27 cellular contexts compared by ENCODE assay signal in the genomic region with DNA sequence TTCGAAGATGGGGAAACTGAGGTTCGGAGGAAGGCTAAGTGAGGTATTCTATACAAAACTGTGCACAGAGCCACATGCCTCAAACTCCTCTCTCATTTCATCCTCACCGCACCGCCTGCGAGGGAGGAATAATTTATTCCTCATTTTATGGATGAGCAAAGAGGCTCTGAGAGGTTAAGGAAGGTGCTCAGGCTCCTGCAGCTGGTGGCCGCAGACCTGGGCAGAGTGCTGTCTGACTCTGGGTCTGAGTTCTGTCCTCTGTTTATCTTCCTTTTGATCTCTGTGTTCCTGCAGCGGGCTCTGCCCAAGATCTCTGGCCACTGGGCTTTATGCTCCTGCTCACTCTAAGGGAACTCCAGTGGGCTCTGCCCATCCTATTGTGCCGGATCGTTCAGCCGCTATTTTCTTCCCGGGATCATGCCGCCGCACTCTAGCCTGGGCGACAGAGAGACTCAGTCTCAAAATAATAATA.
"Had no signal": no experiment of that assay in that cellular context is flagged by ENCODE, and none has a peak within 500 bp of the region (broad histone marks: within the 10 kb centered on the region; RNA-seq: fewer than 3 reads in every experiment).

No MANE protein-coding gene starts in this region.

- H3K27ac Mint-ChIP-seq: activated CD4-positive, alpha-beta T cell treated with anti-CD3 and anti-CD28 coated beads, Interleukin-2, amount 10 ng/mL, durations not matched to agents 7 days and 5 days; activated CD8-positive, alpha-beta T cell treated with anti-CD3 and anti-CD28 coated beads for 36 hours; activated naive CD8-positive, alpha-beta T cell; activated T-helper 17 cell treated with anti-CD3 and anti-CD28 coated beads, Interleukin-2, amount 50 U/mL, for 72 hours; effector memory CD8-positive, alpha-beta T cell had no signal

- H3K9me3 ChIP-seq: esophagus muscularis mucosa, gastrocnemius medialis, heart left ventricle had no signal

- H3K4me1 Mint-ChIP-seq: activated CD4-positive, alpha-beta T cell treated with anti-CD3 and anti-CD28 coated beads, Interleukin-2, amount 10 ng/mL, durations not matched to agents 7 days and 5 days had no signal

- H3K27me3 Mint-ChIP-seq: activated CD4-positive, alpha-beta T cell treated with anti-CD3 and anti-CD28 coated beads, Interleukin-2, amount 10 ng/mL, durations not matched to agents 7 days and 5 days; activated CD8-positive, alpha-beta T cell treated with anti-CD3 and anti-CD28 coated beads for 36 hours; activated naive CD8-positive, alpha-beta T cell; activated T-helper 17 cell treated with anti-CD3 and anti-CD28 coated beads, Interleukin-2, amount 50 U/mL, for 72 hours; effector memory CD8-positive, alpha-beta T cell had no signal

- ATAC-seq: activated CD8-positive, alpha-beta T cell treated with anti-CD3 and anti-CD28 coated beads for 36 hours; activated T-cell treated with anti-CD3 and anti-CD28 coated beads, Interleukin-2, amount 50 U/mL, for 4 hours; activated T-helper 17 cell treated with anti-CD3 and anti-CD28 coated beads, Interleukin-2, amount 50 U/mL, for 72 hours; effector memory CD8-positive, alpha-beta T cell; gastrocnemius medialis had no signal

- DNase-seq: activated CD4-positive, alpha-beta T cell treated with anti-CD3 and anti-CD28 coated beads for 1 hour; activated CD4-positive, alpha-beta T cell treated with anti-CD3 and anti-CD28 coated beads for 4 hours; activated CD4-positive, alpha-beta T cell treated with anti-CD3 and anti-CD28 coated beads, Interleukin-2, amount 10 ng/mL, durations not matched to agents 7 days and 5 days; activated CD4-positive, alpha-beta T cell treated with anti-CD3 and anti-CD28 coated beads, Interleukin-2, amount 50 U/mL, for 48 hours; activated CD8-positive, alpha-beta memory T cell treated with anti-CD3 and anti-CD28 coated beads for 24 hours; activated CD8-positive, alpha-beta T cell treated with anti-CD3 and anti-CD28 coated beads for 36 hours; activated effector memory CD4-positive, alpha-beta T cell treated with Interleukin-2 at 50 U/mL for 16 hours; activated gamma-delta T cell treated with Interleukin-2 at 50 U/mL for 16 hours; activated naive CD4-positive, alpha-beta T cell treated with anti-CD3 and anti-CD28 coated beads, Interleukin-2, amount 50 U/mL, for 16 hours; activated naive CD4-positive, alpha-beta T cell treated with Interleukin-2 at 50 U/mL for 16 hours; activated T-cell treated with anti-CD3 and anti-CD28 coated beads, Interleukin-2, amount 50 U/mL, for 4 hours; amniotic stem cell; anterior cingulate cortex; brain microvascular endothelial cell; cortex of kidney; dermis blood vessel endothelial cell; effector CD4-positive, alpha-beta T cell; effector memory CD8-positive, alpha-beta T cell; erythroblast; foreskin keratinocyte; gastrocnemius medialis; glutamatergic neuron; heart left ventricle; T-helper 2 cell had no signal

- H3K4me3 ChIP-seq: esophagus muscularis mucosa, gastrocnemius medialis, heart left ventricle had no signal

- H3K4me3 Mint-ChIP-seq: activated CD4-positive, alpha-beta T cell treated with anti-CD3 and anti-CD28 coated beads, Interleukin-2, amount 10 ng/mL, durations not matched to agents 7 days and 5 days; activated CD8-positive, alpha-beta T cell treated with anti-CD3 and anti-CD28 coated beads for 36 hours; activated naive CD8-positive, alpha-beta T cell; activated T-cell treated with anti-CD3 and anti-CD28 coated beads, Interleukin-2, amount 50 U/mL, for 4 hours; activated T-helper 17 cell treated with anti-CD3 and anti-CD28 coated beads, Interleukin-2, amount 50 U/mL, for 72 hours; effector memory CD8-positive, alpha-beta T cell had no signal

- H3K27ac ChIP-seq: brain microvascular endothelial cell, esophagus muscularis mucosa, foreskin keratinocyte, gastrocnemius medialis, heart left ventricle had no signal

- H3K9me3 Mint-ChIP-seq: activated T-cell treated with anti-CD3 and anti-CD28 coated beads, Interleukin-2, amount 50 U/mL, for 4 hours had no signal

- H3K4me1 ChIP-seq: gastrocnemius medialis, heart left ventricle had no signal

- H3K36me3 ChIP-seq: brain microvascular endothelial cell, esophagus muscularis mucosa, gastrocnemius medialis, heart left ventricle had no signal

- H3K27me3 ChIP-seq: brain microvascular endothelial cell, esophagus muscularis mucosa, gastrocnemius medialis, heart left ventricle had no signal
